ENCODE assay signal across 15 cellular contexts in the genomic region with DNA sequence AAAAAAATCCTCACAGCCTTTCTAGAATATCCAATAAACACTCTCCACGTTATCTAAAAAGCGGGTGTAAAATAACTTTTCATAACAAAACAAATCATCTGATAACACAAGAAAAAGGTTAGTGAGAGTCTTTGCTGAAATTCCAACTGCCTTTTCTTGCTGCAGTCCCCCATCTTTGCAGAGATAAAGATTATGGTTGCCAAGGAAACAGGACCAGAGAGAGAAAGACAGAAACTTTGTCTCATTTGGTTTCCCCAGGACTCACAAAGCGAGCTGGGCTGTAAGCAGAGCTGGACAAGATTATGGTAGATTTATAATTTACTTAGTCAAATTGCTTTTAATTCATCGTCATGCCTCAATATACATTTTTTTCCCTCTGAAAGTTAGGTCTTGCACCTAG.
"Had no signal": no experiment of that assay in that cellular context is flagged by ENCODE, and none has a peak within 500 bp of the region (broad histone marks: within the 10 kb centered on the region; RNA-seq: fewer than 3 reads in every experiment).

No MANE protein-coding gene starts in this region.

- H3K4me3 ChIP-seq: esophagus muscularis mucosa had no signal

- DNase-seq: activated CD4-positive, alpha-beta memory T cell treated with anti-CD3 and anti-CD28 coated beads, Interleukin-2, amount 10 ng/mL, durations not matched to agents 7 days and 5 days; activated CD4-positive, alpha-beta T cell treated with anti-CD3 and anti-CD28 coated beads for 4 hours; activated naive CD4-positive, alpha-beta T cell treated with anti-CD3 and anti-CD28 coated beads, Interleukin-2, amount 50 U/mL, for 16 hours; activated T-cell treated with anti-CD3 and anti-CD28 coated beads, Interleukin-2, amount 50 U/mL, for 24 hours; caudate nucleus; glutamatergic neuron; hypothalamus; kidney glomerular epithelial cell; left ventricle myocardium superior; T-cell; T-helper 9 cell had no signal

- H3K4me1 ChIP-seq: esophagus muscularis mucosa had no signal

- H3K4me3 Mint-ChIP-seq: activated CD4-positive, alpha-beta memory T cell treated with anti-CD3 and anti-CD28 coated beads, Interleukin-2, amount 10 ng/mL, durations not matched to agents 7 days and 5 days; activated T-cell treated with anti-CD3 and anti-CD28 coated beads, Interleukin-2, amount 50 U/mL, for 24 hours; memory B cell; natural killer cell treated with Interleukin-12 subunit alpha and Interleukin-12 subunit beta and Interleukin-15 and Interleukin-18, amount 100 ng/mL, for 72 hours; stimulated activated effector memory CD8-positive, alpha-beta T cell treated with anti-CD3 and anti-CD28 coated beads, Interleukin-12 subunit alpha, Interleukin-12 subunit beta, amount 100 ng/mL, for 72 hours; T-cell had no signal

- H3K9me3 Mint-ChIP-seq: activated CD4-positive, alpha-beta memory T cell treated with anti-CD3 and anti-CD28 coated beads, Interleukin-2, amount 10 ng/mL, durations not matched to agents 7 days and 5 days; activated T-cell treated with anti-CD3 and anti-CD28 coated beads, Interleukin-2, amount 50 U/mL, for 24 hours; memory B cell; natural killer cell treated with Interleukin-12 subunit alpha and Interleukin-12 subunit beta and Interleukin-15 and Interleukin-18, amount 100 ng/mL, for 72 hours; stimulated activated effector memory CD8-positive, alpha-beta T cell treated with anti-CD3 and anti-CD28 coated beads, Interleukin-12 subunit alpha, Interleukin-12 subunit beta, amount 100 ng/mL, for 72 hours; T-cell had no signal

- H3K27ac ChIP-seq: esophagus muscularis mucosa had no signal

- H3K36me3 ChIP-seq: esophagus muscularis mucosa had no signal

- H3K9me3 ChIP-seq: esophagus muscularis mucosa had no signal

- H3K27ac Mint-ChIP-seq: activated CD4-positive, alpha-beta memory T cell treated with anti-CD3 and anti-CD28 coated beads, Interleukin-2, amount 10 ng/mL, durations not matched to agents 7 days and 5 days; activated T-cell treated with anti-CD3 and anti-CD28 coated beads, Interleukin-2, amount 50 U/mL, for 24 hours; memory B cell; natural killer cell treated with Interleukin-12 subunit alpha and Interleukin-12 subunit beta and Interleukin-15 and Interleukin-18, amount 100 ng/mL, for 72 hours; stimulated activated effector memory CD8-positive, alpha-beta T cell treated with anti-CD3 and anti-CD28 coated beads, Interleukin-12 subunit alpha, Interleukin-12 subunit beta, amount 100 ng/mL, for 72 hours; T-cell had no signal

- H3K27me3 ChIP-seq: esophagus muscularis mucosa had no signal

- H3K4me1 Mint-ChIP-seq: activated CD4-positive, alpha-beta memory T cell treated with anti-CD3 and anti-CD28 coated beads, Interleukin-2, amount 10 ng/mL, durations not matched to agents 7 days and 5 days; memory B cell had no signal

- ATAC-seq: left ventricle myocardium superior, T-cell had no signal

- H3K36me3 Mint-ChIP-seq: memory B cell; natural killer cell treated with Interleukin-12 subunit alpha and Interleukin-12 subunit beta and Interleukin-15 and Interleukin-18, amount 100 ng/mL, for 72 hours; stimulated activated effector memory CD8-positive, alpha-beta T cell treated with anti-CD3 and anti-CD28 coated beads, Interleukin-12 subunit alpha, Interleukin-12 subunit beta, amount 100 ng/mL, for 72 hours; T-cell had no signal
